2 cellular contexts compared by ENCODE assay signal in the genomic region with DNA sequence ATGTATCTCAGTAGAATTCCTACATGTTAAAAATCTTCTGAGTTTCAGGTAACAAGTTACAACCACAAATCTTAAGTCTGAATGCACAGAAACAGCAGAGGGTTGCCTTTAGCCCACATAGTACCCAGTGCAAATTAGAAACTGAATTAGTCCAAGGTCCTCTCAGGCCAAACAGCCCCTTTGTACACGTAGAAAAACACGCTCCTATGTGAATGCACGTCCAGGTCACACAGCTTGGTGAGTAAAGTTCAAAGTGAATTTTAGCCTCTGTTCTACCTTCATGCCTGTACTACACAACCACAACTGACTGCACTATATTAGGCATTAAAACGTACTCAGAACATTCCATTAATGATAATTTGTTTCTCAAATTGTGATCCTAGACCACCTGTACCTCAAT.
TF ChIP-seq lines count a peak whose summit lies in the region.

No MANE protein-coding gene starts in this region.

TF ChIP-seq in GM12891, 5 proteins besides CTCF, POLR2A, EP300 and RAD21:
- TF ChIP-seq TAF1 (IDR thresholded peaks at IDR 0.05; ENCODE audit: low read depth, low read length) (no peak), PAX5 (IDR thresholded peaks at IDR 0.05; ENCODE audit: insufficient read depth, low read length, severe bottlenecking) (no peak), POLR2AphosphoS5 (IDR thresholded peaks at IDR 0.05; ENCODE audit: low read depth, low read length) (no peak)

TF ChIP-seq in HepG2, 621 proteins besides CTCF, POLR2A, EP300 and RAD21 (continues in another document):
- no peak for TF ChIP-seq CENPT (CRISPR knock-in tag; IDR thresholded peaks at IDR 0.05; ENCODE audit: low read depth)
- peak; percentile 52; the same call in 1 of the 2 replicates for TF ChIP-seq SAP130 (CRISPR knock-in tag; IDR thresholded peaks at IDR 0.05; ENCODE audit: low read depth)
- peak; percentile 58; the same call in 1 of the 2 replicates for TF ChIP-seq KDM6A (CRISPR knock-in tag; IDR thresholded peaks at IDR 0.05; ENCODE audit: low read depth)
- TF ChIP-seq, protein P1, sequence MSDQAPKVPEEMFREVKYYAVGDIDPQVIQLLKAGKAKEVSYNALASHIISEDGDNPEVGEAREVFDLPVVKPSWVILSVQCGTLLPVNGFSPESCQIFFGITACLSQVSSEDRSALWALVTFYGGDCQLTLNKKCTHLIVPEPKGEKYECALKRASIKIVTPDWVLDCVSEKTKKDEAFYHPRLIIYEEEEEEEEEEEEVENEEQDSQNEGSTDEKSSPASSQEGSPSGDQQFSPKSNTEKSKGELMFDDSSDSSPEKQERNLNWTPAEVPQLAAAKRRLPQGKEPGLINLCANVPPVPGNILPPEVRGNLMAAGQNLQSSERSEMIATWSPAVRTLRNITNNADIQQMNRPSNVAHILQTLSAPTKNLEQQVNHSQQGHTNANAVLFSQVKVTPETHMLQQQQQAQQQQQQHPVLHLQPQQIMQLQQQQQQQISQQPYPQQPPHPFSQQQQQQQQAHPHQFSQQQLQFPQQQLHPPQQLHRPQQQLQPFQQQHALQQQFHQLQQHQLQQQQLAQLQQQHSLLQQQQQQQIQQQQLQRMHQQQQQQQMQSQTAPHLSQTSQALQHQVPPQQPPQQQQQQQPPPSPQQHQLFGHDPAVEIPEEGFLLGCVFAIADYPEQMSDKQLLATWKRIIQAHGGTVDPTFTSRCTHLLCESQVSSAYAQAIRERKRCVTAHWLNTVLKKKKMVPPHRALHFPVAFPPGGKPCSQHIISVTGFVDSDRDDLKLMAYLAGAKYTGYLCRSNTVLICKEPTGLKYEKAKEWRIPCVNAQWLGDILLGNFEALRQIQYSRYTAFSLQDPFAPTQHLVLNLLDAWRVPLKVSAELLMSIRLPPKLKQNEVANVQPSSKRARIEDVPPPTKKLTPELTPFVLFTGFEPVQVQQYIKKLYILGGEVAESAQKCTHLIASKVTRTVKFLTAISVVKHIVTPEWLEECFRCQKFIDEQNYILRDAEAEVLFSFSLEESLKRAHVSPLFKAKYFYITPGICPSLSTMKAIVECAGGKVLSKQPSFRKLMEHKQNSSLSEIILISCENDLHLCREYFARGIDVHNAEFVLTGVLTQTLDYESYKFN (CRISPR knock-in tag; conservative IDR thresholded peaks at IDR 0.05), result peak; percentile 89
- TF ChIP-seq POGZ (CRISPR knock-in tag; IDR thresholded peaks at IDR 0.05), result peak; percentile 80
- TF ChIP-seq CEBPG (CRISPR knock-in tag; IDR thresholded peaks at IDR 0.05), result no peak
- TF ChIP-seq NR2F6 (IDR thresholded peaks at IDR 0.05), result 0 out of 2 replicates have a peak, but pooled peaks have one; percentile 38
- TF ChIP-seq NR2F6 (CRISPR knock-in tag; IDR thresholded peaks at IDR 0.05), result peak; percentile 50; the same call in 1 of the 2 replicates
- TF ChIP-seq ZNF230 (CRISPR knock-in tag; IDR thresholded peaks at IDR 0.05), result no peak
- no peak for TF ChIP-seq KMT2A (CRISPR knock-in tag; IDR thresholded peaks at IDR 0.05)
- TF ChIP-seq, protein P2, sequence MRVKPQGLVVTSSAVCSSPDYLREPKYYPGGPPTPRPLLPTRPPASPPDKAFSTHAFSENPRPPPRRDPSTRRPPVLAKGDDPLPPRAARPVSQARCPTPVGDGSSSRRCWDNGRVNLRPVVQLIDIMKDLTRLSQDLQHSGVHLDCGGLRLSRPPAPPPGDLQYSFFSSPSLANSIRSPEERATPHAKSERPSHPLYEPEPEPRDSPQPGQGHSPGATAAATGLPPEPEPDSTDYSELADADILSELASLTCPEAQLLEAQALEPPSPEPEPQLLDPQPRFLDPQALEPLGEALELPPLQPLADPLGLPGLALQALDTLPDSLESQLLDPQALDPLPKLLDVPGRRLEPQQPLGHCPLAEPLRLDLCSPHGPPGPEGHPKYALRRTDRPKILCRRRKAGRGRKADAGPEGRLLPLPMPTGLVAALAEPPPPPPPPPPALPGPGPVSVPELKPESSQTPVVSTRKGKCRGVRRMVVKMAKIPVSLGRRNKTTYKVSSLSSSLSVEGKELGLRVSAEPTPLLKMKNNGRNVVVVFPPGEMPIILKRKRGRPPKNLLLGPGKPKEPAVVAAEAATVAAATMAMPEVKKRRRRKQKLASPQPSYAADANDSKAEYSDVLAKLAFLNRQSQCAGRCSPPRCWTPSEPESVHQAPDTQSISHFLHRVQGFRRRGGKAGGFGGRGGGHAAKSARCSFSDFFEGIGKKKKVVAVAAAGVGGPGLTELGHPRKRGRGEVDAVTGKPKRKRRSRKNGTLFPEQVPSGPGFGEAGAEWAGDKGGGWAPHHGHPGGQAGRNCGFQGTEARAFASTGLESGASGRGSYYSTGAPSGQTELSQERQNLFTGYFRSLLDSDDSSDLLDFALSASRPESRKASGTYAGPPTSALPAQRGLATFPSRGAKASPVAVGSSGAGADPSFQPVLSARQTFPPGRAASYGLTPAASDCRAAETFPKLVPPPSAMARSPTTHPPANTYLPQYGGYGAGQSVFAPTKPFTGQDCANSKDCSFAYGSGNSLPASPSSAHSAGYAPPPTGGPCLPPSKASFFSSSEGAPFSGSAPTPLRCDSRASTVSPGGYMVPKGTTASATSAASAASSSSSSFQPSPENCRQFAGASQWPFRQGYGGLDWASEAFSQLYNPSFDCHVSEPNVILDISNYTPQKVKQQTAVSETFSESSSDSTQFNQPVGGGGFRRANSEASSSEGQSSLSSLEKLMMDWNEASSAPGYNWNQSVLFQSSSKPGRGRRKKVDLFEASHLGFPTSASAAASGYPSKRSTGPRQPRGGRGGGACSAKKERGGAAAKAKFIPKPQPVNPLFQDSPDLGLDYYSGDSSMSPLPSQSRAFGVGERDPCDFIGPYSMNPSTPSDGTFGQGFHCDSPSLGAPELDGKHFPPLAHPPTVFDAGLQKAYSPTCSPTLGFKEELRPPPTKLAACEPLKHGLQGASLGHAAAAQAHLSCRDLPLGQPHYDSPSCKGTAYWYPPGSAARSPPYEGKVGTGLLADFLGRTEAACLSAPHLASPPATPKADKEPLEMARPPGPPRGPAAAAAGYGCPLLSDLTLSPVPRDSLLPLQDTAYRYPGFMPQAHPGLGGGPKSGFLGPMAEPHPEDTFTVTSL (CRISPR knock-in tag; IDR thresholded peaks at IDR 0.05; ENCODE audit: borderline replicate concordance), result peak; percentile 73; the same call in 1 of the 2 replicates
- no peak for TF ChIP-seq KLF6 (CRISPR knock-in tag; IDR thresholded peaks at IDR 0.05)
- TF ChIP-seq SMARCE1 (IDR thresholded peaks at IDR 0.05; ENCODE audit: borderline replicate concordance), result no peak
- TF ChIP-seq NR3C1 (CRISPR knock-in tag; IDR thresholded peaks at IDR 0.05), result no peak
- TF ChIP-seq ZNF446 (CRISPR knock-in tag; IDR thresholded peaks at IDR 0.05), result no peak
- 0 out of 2 replicates have a peak, but pooled peaks have one; percentile 35 for TF ChIP-seq SOX5 (CRISPR knock-in tag; IDR thresholded peaks at IDR 0.05; ENCODE audit: borderline replicate concordance)
- no peak for TF ChIP-seq HOXD1 (CRISPR knock-in tag; IDR thresholded peaks at IDR 0.05)
- TF ChIP-seq ATF7 (IDR thresholded peaks at IDR 0.05), result no peak
- TF ChIP-seq ATF7 (CRISPR knock-in tag; IDR thresholded peaks at IDR 0.05), result no peak
- peak; percentile 59; the same call in 1 of the 2 replicates for TF ChIP-seq SALL1 (CRISPR knock-in tag; IDR thresholded peaks at IDR 0.05)
- TF ChIP-seq ZNF549 (CRISPR knock-in tag; IDR thresholded peaks at IDR 0.05), result no peak
- TF ChIP-seq, protein P3, sequence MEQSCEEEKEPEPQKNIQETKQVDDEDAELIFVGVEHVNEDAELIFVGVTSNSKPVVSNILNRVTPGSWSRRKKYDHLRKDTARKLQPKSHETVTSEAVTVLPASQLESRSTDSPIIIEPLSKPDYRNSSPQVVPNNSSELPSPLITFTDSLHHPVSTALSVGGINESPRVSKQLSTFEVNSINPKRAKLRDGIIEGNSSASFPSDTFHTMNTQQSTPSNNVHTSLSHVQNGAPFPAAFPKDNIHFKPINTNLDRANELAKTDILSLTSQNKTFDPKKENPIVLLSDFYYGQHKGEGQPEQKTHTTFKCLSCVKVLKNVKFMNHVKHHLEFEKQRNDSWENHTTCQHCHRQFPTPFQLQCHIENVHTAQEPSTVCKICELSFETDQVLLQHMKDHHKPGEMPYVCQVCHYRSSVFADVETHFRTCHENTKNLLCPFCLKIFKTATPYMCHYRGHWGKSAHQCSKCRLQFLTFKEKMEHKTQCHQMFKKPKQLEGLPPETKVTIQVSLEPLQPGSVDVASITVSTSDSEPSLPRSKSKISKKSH (CRISPR knock-in tag; IDR thresholded peaks at IDR 0.05; ENCODE audit: borderline replicate concordance), result no peak
- TF ChIP-seq, protein P4, sequence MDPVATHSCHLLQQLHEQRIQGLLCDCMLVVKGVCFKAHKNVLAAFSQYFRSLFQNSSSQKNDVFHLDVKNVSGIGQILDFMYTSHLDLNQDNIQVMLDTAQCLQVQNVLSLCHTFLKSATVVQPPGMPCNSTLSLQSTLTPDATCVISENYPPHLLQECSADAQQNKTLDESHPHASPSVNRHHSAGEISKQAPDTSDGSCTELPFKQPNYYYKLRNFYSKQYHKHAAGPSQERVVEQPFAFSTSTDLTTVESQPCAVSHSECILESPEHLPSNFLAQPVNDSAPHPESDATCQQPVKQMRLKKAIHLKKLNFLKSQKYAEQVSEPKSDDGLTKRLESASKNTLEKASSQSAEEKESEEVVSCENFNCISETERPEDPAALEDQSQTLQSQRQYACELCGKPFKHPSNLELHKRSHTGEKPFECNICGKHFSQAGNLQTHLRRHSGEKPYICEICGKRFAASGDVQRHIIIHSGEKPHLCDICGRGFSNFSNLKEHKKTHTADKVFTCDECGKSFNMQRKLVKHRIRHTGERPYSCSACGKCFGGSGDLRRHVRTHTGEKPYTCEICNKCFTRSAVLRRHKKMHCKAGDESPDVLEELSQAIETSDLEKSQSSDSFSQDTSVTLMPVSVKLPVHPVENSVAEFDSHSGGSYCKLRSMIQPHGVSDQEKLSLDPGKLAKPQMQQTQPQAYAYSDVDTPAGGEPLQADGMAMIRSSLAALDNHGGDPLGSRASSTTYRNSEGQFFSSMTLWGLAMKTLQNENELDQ (CRISPR knock-in tag; IDR thresholded peaks at IDR 0.05; ENCODE audit: borderline replicate concordance), result no peak
- TF ChIP-seq, protein P5, sequence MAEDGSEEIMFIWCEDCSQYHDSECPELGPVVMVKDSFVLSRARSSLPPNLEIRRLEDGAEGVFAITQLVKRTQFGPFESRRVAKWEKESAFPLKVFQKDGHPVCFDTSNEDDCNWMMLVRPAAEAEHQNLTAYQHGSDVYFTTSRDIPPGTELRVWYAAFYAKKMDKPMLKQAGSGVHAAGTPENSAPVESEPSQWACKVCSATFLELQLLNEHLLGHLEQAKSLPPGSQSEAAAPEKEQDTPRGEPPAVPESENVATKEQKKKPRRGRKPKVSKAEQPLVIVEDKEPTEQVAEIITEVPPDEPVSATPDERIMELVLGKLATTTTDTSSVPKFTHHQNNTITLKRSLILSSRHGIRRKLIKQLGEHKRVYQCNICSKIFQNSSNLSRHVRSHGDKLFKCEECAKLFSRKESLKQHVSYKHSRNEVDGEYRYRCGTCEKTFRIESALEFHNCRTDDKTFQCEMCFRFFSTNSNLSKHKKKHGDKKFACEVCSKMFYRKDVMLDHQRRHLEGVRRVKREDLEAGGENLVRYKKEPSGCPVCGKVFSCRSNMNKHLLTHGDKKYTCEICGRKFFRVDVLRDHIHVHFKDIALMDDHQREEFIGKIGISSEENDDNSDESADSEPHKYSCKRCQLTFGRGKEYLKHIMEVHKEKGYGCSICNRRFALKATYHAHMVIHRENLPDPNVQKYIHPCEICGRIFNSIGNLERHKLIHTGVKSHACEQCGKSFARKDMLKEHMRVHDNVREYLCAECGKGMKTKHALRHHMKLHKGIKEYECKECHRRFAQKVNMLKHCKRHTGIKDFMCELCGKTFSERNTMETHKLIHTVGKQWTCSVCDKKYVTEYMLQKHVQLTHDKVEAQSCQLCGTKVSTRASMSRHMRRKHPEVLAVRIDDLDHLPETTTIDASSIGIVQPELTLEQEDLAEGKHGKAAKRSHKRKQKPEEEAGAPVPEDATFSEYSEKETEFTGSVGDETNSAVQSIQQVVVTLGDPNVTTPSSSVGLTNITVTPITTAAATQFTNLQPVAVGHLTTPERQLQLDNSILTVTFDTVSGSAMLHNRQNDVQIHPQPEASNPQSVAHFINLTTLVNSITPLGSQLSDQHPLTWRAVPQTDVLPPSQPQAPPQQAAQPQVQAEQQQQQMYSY (CRISPR knock-in tag; IDR thresholded peaks at IDR 0.05), result no peak
- TF ChIP-seq ZBTB8A (CRISPR knock-in tag; IDR thresholded peaks at IDR 0.05; ENCODE audit: borderline replicate concordance, low read depth), result no peak
- TF ChIP-seq, protein P6, sequence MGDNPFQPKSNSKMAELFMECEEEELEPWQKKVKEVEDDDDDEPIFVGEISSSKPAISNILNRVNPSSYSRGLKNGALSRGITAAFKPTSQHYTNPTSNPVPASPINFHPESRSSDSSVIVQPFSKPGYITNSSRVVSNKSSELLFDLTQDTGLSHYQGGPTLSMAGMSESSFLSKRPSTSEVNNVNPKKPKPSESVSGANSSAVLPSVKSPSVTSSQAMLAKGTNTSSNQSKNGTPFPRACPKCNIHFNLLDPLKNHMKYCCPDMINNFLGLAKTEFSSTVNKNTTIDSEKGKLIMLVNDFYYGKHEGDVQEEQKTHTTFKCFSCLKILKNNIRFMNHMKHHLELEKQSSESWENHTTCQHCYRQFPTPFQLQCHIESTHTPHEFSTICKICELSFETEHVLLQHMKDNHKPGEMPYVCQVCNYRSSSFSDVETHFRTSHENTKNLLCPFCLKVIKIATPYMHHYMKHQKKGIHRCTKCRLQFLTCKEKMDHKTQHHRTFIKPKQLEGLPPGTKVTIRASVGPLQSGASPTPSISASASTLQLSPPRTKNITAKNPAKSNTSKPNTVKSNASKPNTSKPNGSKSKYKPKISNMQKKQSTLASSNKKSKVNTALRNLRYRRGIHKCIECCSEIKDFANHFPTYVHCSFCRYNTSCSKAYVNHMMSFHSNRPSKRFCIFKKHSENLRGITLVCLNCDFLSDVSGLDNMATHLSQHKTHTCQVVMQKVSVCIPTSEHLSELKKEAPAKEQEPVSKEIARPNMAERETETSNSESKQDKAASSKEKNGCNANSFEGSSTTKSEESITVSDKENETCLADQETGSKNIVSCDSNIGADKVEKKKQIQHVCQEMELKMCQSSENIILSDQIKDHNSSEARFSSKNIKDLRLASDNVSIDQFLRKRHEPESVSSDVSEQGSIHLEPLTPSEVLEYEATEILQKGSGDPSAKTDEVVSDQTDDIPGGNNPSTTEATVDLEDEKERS (CRISPR knock-in tag; IDR thresholded peaks at IDR 0.05), result no peak
- TF ChIP-seq ASH2L (IDR thresholded peaks at IDR 0.05; ENCODE audit: insufficient read length, low read depth, low read length), result peak; percentile 54
- no peak for TF ChIP-seq SOX13 (IDR thresholded peaks at IDR 0.05)
- TF ChIP-seq SOX13 (CRISPR knock-in tag; conservative IDR thresholded peaks at IDR 0.05 in 1 of 2, IDR thresholded peaks at IDR 0.05 in 1 of 2), result peak in 1 of 2 experiments; percentile 42; a peak in 1 of 4 replicates
- TF ChIP-seq, protein P7, sequence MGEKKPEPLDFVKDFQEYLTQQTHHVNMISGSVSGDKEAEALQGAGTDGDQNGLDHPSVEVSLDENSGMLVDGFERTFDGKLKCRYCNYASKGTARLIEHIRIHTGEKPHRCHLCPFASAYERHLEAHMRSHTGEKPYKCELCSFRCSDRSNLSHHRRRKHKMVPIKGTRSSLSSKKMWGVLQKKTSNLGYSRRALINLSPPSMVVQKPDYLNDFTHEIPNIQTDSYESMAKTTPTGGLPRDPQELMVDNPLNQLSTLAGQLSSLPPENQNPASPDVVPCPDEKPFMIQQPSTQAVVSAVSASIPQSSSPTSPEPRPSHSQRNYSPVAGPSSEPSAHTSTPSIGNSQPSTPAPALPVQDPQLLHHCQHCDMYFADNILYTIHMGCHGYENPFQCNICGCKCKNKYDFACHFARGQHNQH (CRISPR knock-in tag; IDR thresholded peaks at IDR 0.05), result no peak
- no peak for TF ChIP-seq SOX6 (IDR thresholded peaks at IDR 0.05)
- TF ChIP-seq SOX6 (CRISPR knock-in tag; IDR thresholded peaks at IDR 0.05), result peak; percentile 47; the same call in 1 of the 2 replicates
